24 cellular contexts compared by ENCODE assay signal in genomic region chr20:40307937-40308478, GRCh38.
"Had no signal": no experiment of that assay in that cellular context is flagged by ENCODE, and none has a peak within 500 bp of the region (broad histone marks: within the 10 kb centered on the region; RNA-seq: fewer than 3 reads in every experiment).

No MANE protein-coding gene starts in this region.

- H3K4me1 Mint-ChIP-seq: naive thymus-derived CD8-positive, alpha-beta T cell; neural crest cell; stimulated activated naive B cell treated with anti-CD40 and anti-IgM and Interleukin-4, amounts not matched to agents 10 μg/mL and 1 μg/mL and 100 μg/mL, for 72 hours; stimulated activated naive CD8-positive, alpha-beta T cell treated with anti-CD3 and anti-CD28 coated beads, Interleukin-15, amount 100 ng/mL, for 72 hours had no signal

- H3K9me3 ChIP-seq: esophagus squamous epithelium, gastroesophageal sphincter, mucosa of descending colon, prostate gland, right lobe of liver, testis, tibial nerve, upper lobe of right lung, vagina had no signal

- H3K36me3 ChIP-seq: esophagus squamous epithelium, gastroesophageal sphincter, prostate gland, right lobe of liver, tibial nerve, upper lobe of right lung, vagina had no signal

- ATAC-seq: gastroesophageal sphincter; mucosa of descending colon; naive thymus-derived CD8-positive, alpha-beta T cell; right lobe of liver; stimulated activated naive B cell treated with anti-CD40 and anti-IgM and Interleukin-4, amounts not matched to agents 10 μg/mL and 1 μg/mL and 100 μg/mL, for 72 hours; stimulated activated naive CD8-positive, alpha-beta T cell treated with anti-CD3 and anti-CD28 coated beads, Interleukin-15, amount 100 ng/mL, for 72 hours; upper lobe of right lung had no signal

- H3K79me2 ChIP-seq: parathyroid adenoma had no signal

- H2AFZ ChIP-seq: parathyroid adenoma had no signal

- H3K4me1 ChIP-seq: esophagus squamous epithelium, parathyroid adenoma, prostate gland, right lobe of liver, testis, tibial nerve, upper lobe of right lung, vagina had no signal

- H3K4me3 ChIP-seq: esophagus squamous epithelium, gastroesophageal sphincter, mucosa of descending colon, prostate gland, right lobe of liver, testis, tibial nerve, upper lobe of right lung, vagina had no signal

- H3K9me3 Mint-ChIP-seq: neural crest cell; stimulated activated naive CD8-positive, alpha-beta T cell treated with anti-CD3 and anti-CD28 coated beads, Interleukin-15, amount 100 ng/mL, for 72 hours had no signal

- H3K4me3 Mint-ChIP-seq: naive thymus-derived CD8-positive, alpha-beta T cell; neural crest cell; stimulated activated naive B cell treated with anti-CD40 and anti-IgM and Interleukin-4, amounts not matched to agents 10 μg/mL and 1 μg/mL and 100 μg/mL, for 72 hours; stimulated activated naive CD8-positive, alpha-beta T cell treated with anti-CD3 and anti-CD28 coated beads, Interleukin-15, amount 100 ng/mL, for 72 hours had no signal

- H3K27me3 ChIP-seq: esophagus squamous epithelium, gastroesophageal sphincter, right lobe of liver, testis, tibial nerve, upper lobe of right lung, vagina had no signal

- DNase-seq: effector memory CD4-positive, alpha-beta T cell; esophagus squamous epithelium; foreskin fibroblast; glutamatergic neuron; mammary epithelial cell; mucosa of descending colon; naive thymus-derived CD8-positive, alpha-beta T cell; occipital lobe; retina; right lobe of liver; stimulated activated CD4-positive, alpha-beta T cell treated with anti-CD3 and anti-CD28 coated beads, Interleukin-15, amount 100 ng/mL, for 24 hours; stimulated activated CD4-positive, alpha-beta T cell treated with anti-CD3 and anti-CD28 coated beads, Interleukin-1b, Interleukin-23, amount 100 ng/mL, for 48 hours; stimulated activated CD4-positive, alpha-beta T cell treated with anti-CD3 and anti-CD28 coated beads, Interleukin-4, amount 100 ng/mL, for 24 hours; stimulated activated naive B cell treated with anti-CD40 and anti-IgM and Interleukin-4, amounts not matched to agents 10 μg/mL and 1 μg/mL and 100 μg/mL, for 72 hours; stimulated activated naive CD8-positive, alpha-beta T cell treated with anti-CD3 and anti-CD28 coated beads, Interleukin-15, amount 100 ng/mL, for 72 hours; testis; upper lobe of right lung had no signal

- H3K27ac Mint-ChIP-seq: naive thymus-derived CD8-positive, alpha-beta T cell; stimulated activated naive B cell treated with anti-CD40 and anti-IgM and Interleukin-4, amounts not matched to agents 10 μg/mL and 1 μg/mL and 100 μg/mL, for 72 hours; stimulated activated naive CD8-positive, alpha-beta T cell treated with anti-CD3 and anti-CD28 coated beads, Interleukin-15, amount 100 ng/mL, for 72 hours had no signal

- H3K27me3 Mint-ChIP-seq: stimulated activated naive CD8-positive, alpha-beta T cell treated with anti-CD3 and anti-CD28 coated beads, Interleukin-15, amount 100 ng/mL, for 72 hours had no signal

- H3K36me3 Mint-ChIP-seq: naive thymus-derived CD8-positive, alpha-beta T cell; stimulated activated naive B cell treated with anti-CD40 and anti-IgM and Interleukin-4, amounts not matched to agents 10 μg/mL and 1 μg/mL and 100 μg/mL, for 72 hours had no signal

- H3K9ac ChIP-seq: parathyroid adenoma had no signal

- H3K27ac ChIP-seq: epithelial cell of prostate, esophagus squamous epithelium, gastroesophageal sphincter, parathyroid adenoma, prostate gland, right lobe of liver, testis, tibial nerve, upper lobe of right lung, vagina had no signal
